ENCODE assay signal across 1 cellular context in genomic region chr6:158211273-158212055, GRCh38.
TF ChIP-seq lines count a peak whose summit lies in the region.

No MANE protein-coding gene starts in this region.

TF ChIP-seq in HepG2, 621 proteins besides CTCF, POLR2A, EP300 and RAD21:
- no peak for TF ChIP-seq ELF1 (CRISPR knock-in tag; IDR thresholded peaks at IDR 0.05)
- peak in 1 of 2 experiments; percentile 54; a peak in 3 of 4 replicates for TF ChIP-seq MAFK (conservative IDR thresholded peaks at IDR 0.05 in 1 of 2, IDR thresholded peaks at IDR 0.05 in 1 of 2; ENCODE audit: low read length in 2 of 2)
- TF ChIP-seq MAFF (IDR thresholded peaks at IDR 0.05; ENCODE audit: low read depth, low read length): peak; percentile 45; the same call in 1 of the 2 replicates
